7 cellular contexts compared by ENCODE assay signal in the genomic region with DNA sequence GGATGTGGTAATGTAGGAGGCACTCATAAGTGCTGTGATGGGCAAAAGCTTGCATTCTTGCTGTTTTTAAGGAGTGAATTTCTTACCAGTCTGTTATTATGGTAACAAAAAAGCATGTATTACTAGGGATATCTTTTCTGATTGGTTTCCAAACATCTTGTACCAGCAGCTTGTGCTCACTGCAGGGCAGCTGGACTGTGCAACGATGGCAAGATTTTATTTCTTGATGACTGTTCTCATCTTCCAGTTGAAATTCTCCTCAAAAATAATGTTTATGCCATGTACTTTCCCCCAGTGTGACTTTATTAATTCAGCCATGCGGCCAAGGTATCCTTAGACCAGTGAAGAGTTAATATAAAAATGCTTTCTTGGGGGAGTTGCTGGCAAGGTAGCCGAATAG.
"Had no signal": no experiment of that assay in that cellular context is flagged by ENCODE, and none has a peak within 500 bp of the region (broad histone marks: within the 10 kb centered on the region; RNA-seq: fewer than 3 reads in every experiment).

No MANE protein-coding gene starts in this region.

- H3K4me3 ChIP-seq: GM12878 had no signal

- FAIRE-seq: G401.6, GM12878, GM12891, GM18507, GM19239 had no signal

- DNase-seq: GDM1, GF-D8 had no signal

- ATAC-seq: GM12878 had no signal
